19 cellular contexts compared by ENCODE assay signal in genomic region chr2:241935314-241935713, GRCh38.
DNase-seq lines count a peak whose midpoint lies in the region; ATAC-seq, FAIRE-seq and TF ChIP-seq lines count a peak whose summit lies in the region.
"Had no signal": no experiment of that assay in that cellular context is flagged by ENCODE, and none has a peak within 500 bp of the region (broad histone marks: within the 10 kb centered on the region; RNA-seq: fewer than 3 reads in every experiment).

No MANE protein-coding gene starts in this region.

- H3K36me3 Mint-ChIP-seq in astrocyte (ENCODE audit: low read depth, unreplicated experiment): peaks cover 6% of the 10 kb centered on the region
- H3K36me3 Mint-ChIP-seq: CD4-positive, alpha-beta memory T cell had no signal

- H4K20me1 ChIP-seq in astrocyte (ENCODE audit: insufficient read depth, low read length) (no peaks in the 10 kb centered on the region), hepatocyte (ENCODE audit: insufficient read depth, poor library complexity, severe bottlenecking) (no peaks in the 10 kb centered on the region)

- H3K27me3 ChIP-seq in astrocyte (ENCODE audit: insufficient read depth, low read length) (peaks cover 4% of the 10 kb centered on the region), hepatocyte (no peaks in the 10 kb centered on the region), adrenal gland (no peaks in the 10 kb centered on the region)
- H3K27me3 ChIP-seq: tibial nerve had no signal

- H3K27me3 Mint-ChIP-seq in astrocyte (ENCODE audit: low read depth, unreplicated experiment): peaks cover 18% of the 10 kb centered on the region
- H3K27me3 Mint-ChIP-seq: activated CD8-positive, alpha-beta T cell treated with anti-CD3 and anti-CD28 coated beads for 36 hours; CD4-positive, alpha-beta memory T cell; naive thymus-derived CD4-positive, alpha-beta T cell had no signal

- intact Hi-C loops in adrenal gland (cut with DNase I): no loop called here

- 63% methylated on average over 1 of the region's 1 CpG for WGBS in hepatocyte (ENCODE audit: low lambda C conversion rate, missing lambda C conversion rate)
- 72 to 85% (median 82%) methylated on average over 1 of the region's 1 CpG for WGBS in adrenal gland, 4 donors

- no peak overlapping the region for H3K9ac ChIP-seq in astrocyte (ENCODE audit: low read length)

- peak; percentile 80 for DNase-seq in AG10803 (ENCODE audit: low read depth)
- peak; percentile 63 for DNase-seq in HFF-Myc (ENCODE audit: extremely low read depth, low read depth)
- peak; percentile 42 for DNase-seq in astrocyte (ENCODE audit: low read depth)
- DNase-seq in hepatocyte (ENCODE audit: low spot score): no peak
- no peak for DNase-seq in adrenal gland
- no peak for DNase-seq in foreskin melanocyte
- DNase-seq: activated CD8-positive, alpha-beta T cell treated with anti-CD3 and anti-CD28 coated beads for 36 hours; activated gamma-delta T cell treated with Interleukin-2 at 50 U/mL for 16 hours; CD4-positive, alpha-beta memory T cell; cerebellar nuclear complex; GF-D8; left ventricle myocardium superior; naive thymus-derived CD4-positive, alpha-beta T cell; NCI-H2081; NK-92 treated with Interleukin-12 subunit alpha and Interleukin-12 subunit beta, amount 100 ng/mL, for 24 hours had no signal

- ATAC-seq in HG03571 (IDR thresholded peaks at IDR 0.05; ENCODE audit: unreplicated experiment) (no peak), GM21717 (IDR thresholded peaks at IDR 0.05; ENCODE audit: unreplicated experiment) (no peak)
- ATAC-seq: activated CD8-positive, alpha-beta T cell treated with anti-CD3 and anti-CD28 coated beads for 36 hours; left ventricle myocardium superior; naive thymus-derived CD4-positive, alpha-beta T cell had no signal

- H2AFZ ChIP-seq in astrocyte (ENCODE audit: low read depth, low read length) (no peak overlapping the region), hepatocyte (no peak overlapping the region)

- TF ChIP-seq CTCF in AG10803 (conservative IDR thresholded peaks at IDR 0.05; ENCODE audit: low read length) (no peak), HFF-Myc (IDR thresholded peaks at IDR 0.05; ENCODE audit: low read depth, low read length, missing control alignments) (no peak), astrocyte (IDR thresholded peaks at IDR 0.05; ENCODE audit: insufficient read depth, low read depth, low read length) (no peak), hepatocyte (IDR thresholded peaks at IDR 0.05; ENCODE audit: poor library complexity) (no peak), adrenal gland (IDR thresholded peaks at IDR 0.05) (no peak)

- H3K4me2 ChIP-seq in astrocyte (ENCODE audit: low read length) (no peak overlapping the region), hepatocyte (peak overlapping the region; percentile 64)

- H3K4me3 ChIP-seq in AG10803 (ENCODE audit: low read length): no peak overlapping the region
- H3K4me3 ChIP-seq in HFF-Myc (replicated peaks; ENCODE audit: low read depth, low read length): no peak overlapping the region
- no peak overlapping the region for H3K4me3 ChIP-seq in astrocyte (ENCODE audit: insufficient read depth, low read depth, low read length)
- H3K4me3 ChIP-seq in hepatocyte: no peak overlapping the region
- H3K4me3 ChIP-seq in adrenal gland: no peak overlapping the region
- H3K4me3 ChIP-seq: prostate gland, tibial nerve had no signal

- H3K4me1 ChIP-seq in astrocyte (ENCODE audit: insufficient read depth, low read length): no peaks in the 10 kb centered on the region
- peaks cover 16% of the 10 kb centered on the region for H3K4me1 ChIP-seq in hepatocyte (ENCODE audit: insufficient read depth)
- H3K4me1 ChIP-seq in adrenal gland (replicated peaks in 1 of 2): no peaks in the 10 kb centered on the region

- no peak for TF ChIP-seq POLR2A in adrenal gland (IDR thresholded peaks at IDR 0.05)

- peaks cover 9% of the 10 kb centered on the region for H3K9me3 ChIP-seq in astrocyte (ENCODE audit: insufficient read depth, low read depth, low read length)
- H3K9me3 ChIP-seq in hepatocyte (ENCODE audit: low read depth): no peaks in the 10 kb centered on the region
- no peaks in the 10 kb centered on the region for H3K9me3 ChIP-seq in adrenal gland (replicated peaks in 1 of 3)
- H3K9me3 ChIP-seq: prostate gland, tibial nerve had no signal

- H3K27ac ChIP-seq in astrocyte (ENCODE audit: low read depth, low read length): no peak overlapping the region
- H3K27ac ChIP-seq in hepatocyte: peak overlapping the region; percentile 58
- no peak overlapping the region for H3K27ac ChIP-seq in adrenal gland

- peak; percentile 20 for FAIRE-seq in astrocyte (lab: Jason Lieb, UNC)

- H3K9me2 ChIP-seq in hepatocyte (replicated peaks; ENCODE audit: insufficient read depth): no peaks in the 10 kb centered on the region

- H3K79me2 ChIP-seq in astrocyte (ENCODE audit: insufficient read depth, low read length): no peaks in the 10 kb centered on the region
- peaks cover 6% of the 10 kb centered on the region for H3K79me2 ChIP-seq in hepatocyte

- no peak overlapping the region for H3K27ac Mint-ChIP-seq in astrocyte (ENCODE audit: unreplicated experiment)
- H3K27ac Mint-ChIP-seq: activated CD8-positive, alpha-beta T cell treated with anti-CD3 and anti-CD28 coated beads for 36 hours; CD4-positive, alpha-beta memory T cell had no signal

- no peaks in the 10 kb centered on the region for H3K4me1 Mint-ChIP-seq in astrocyte (ENCODE audit: low read depth, unreplicated experiment)

- H3K4me3 Mint-ChIP-seq in astrocyte (ENCODE audit: unreplicated experiment): no peak overlapping the region
- H3K4me3 Mint-ChIP-seq: activated CD8-positive, alpha-beta T cell treated with anti-CD3 and anti-CD28 coated beads for 36 hours; CD4-positive, alpha-beta memory T cell; naive thymus-derived CD4-positive, alpha-beta T cell had no signal

- no peaks in the 10 kb centered on the region for H3K36me3 ChIP-seq in astrocyte (ENCODE audit: insufficient read depth, low read length)
- H3K36me3 ChIP-seq in hepatocyte (replicated peaks; ENCODE audit: insufficient read depth, low read depth): no peaks in the 10 kb centered on the region
- H3K36me3 ChIP-seq in adrenal gland (replicated peaks in 1 of 2): no peaks in the 10 kb centered on the region
- H3K36me3 ChIP-seq: prostate gland, tibial nerve had no signal

- H3K9me3 Mint-ChIP-seq in astrocyte (ENCODE audit: unreplicated experiment): peaks cover 13% of the 10 kb centered on the region

Comparison
In these comparisons a context has a peak if more than half of its experiments do, and no peak if none do; other contexts are left out.
1. DNase-seq: peak in AG10803 (single experiment), HFF-Myc (single experiment) and astrocyte (single experiment); none in hepatocyte (single experiment), adrenal gland (0 of 7) and foreskin melanocyte (single experiment).